ENCODE assay signal across 9 cellular contexts in genomic region chr12:117968084-117968789, GRCh38. TPM values are rescaled to one million over a fixed set of nuclear protein-coding genes. Genes with fewer than 3 reads are reported as not detected.
DNase-seq lines count a peak whose midpoint lies in the region; FAIRE-seq and TF ChIP-seq lines count a peak whose summit lies in the region.
"Had no signal": no experiment of that assay in that cellular context is flagged by ENCODE, and none has a peak within 500 bp of the region (broad histone marks: within the 10 kb centered on the region; RNA-seq: fewer than 3 reads in every experiment).

No MANE protein-coding gene starts in this region.

- H2AFZ ChIP-seq in MM.1S (ENCODE audit: low read length) = peak overlapping the region; percentile 69
- peak overlapping the region; percentile 96 for H2AFZ ChIP-seq in neural progenitor cell (replicated peaks)

- H3K27ac Mint-ChIP-seq in neural progenitor cell = no peak overlapping the region

- H3K9me3 ChIP-seq in MM.1S (replicated peaks; ENCODE audit: insufficient read depth, low read length) (no peaks in the 10 kb centered on the region), neural progenitor cell (ENCODE audit: low read depth) (no peaks in the 10 kb centered on the region)

- H3K36me3 ChIP-seq in MM.1S (replicated peaks; ENCODE audit: insufficient read depth, low read length) = no peaks in the 10 kb centered on the region
- no peaks in the 10 kb centered on the region for H3K36me3 ChIP-seq in neural progenitor cell

- H3F3A ChIP-seq in MM.1S (ENCODE audit: insufficient read depth, low read length) (no peaks in the 10 kb centered on the region), neural progenitor cell (ENCODE audit: low read depth) (peaks cover 22% of the 10 kb centered on the region)

- no peaks in the 10 kb centered on the region for H3K36me3 Mint-ChIP-seq in neural progenitor cell

- DNase-seq in COLO668 (lab: John Stamatoyannopoulos, UW; ENCODE audit: unreplicated experiment) = peak; percentile 17
- no peak for DNase-seq in MM.1S
- peak; percentile 25 for DNase-seq in neural progenitor cell (ENCODE audit: low spot score)
- no peak for DNase-seq in GM13977 (ENCODE audit: low spot score)
- DNase-seq in DMS114 treated with DMSO at 0.1 percent for 48 hours (lab: John Stamatoyannopoulos, UW; ENCODE audit: unreplicated experiment) = no peak
- DNase-seq in D721Med (ENCODE audit: insufficient read length, low spot score) = no peak
- no peak for DNase-seq in GF-D8 (lab: John Stamatoyannopoulos, UW)
- DNase-seq: Right ventricle myocardium superior had no signal

- no peaks in the 10 kb centered on the region for H3K79me2 ChIP-seq in MM.1S (ENCODE audit: low read length)
- H3K79me2 ChIP-seq in neural progenitor cell (ENCODE audit: low read depth) = no peaks in the 10 kb centered on the region

- no peaks in the 10 kb centered on the region for H3K9me2 ChIP-seq in MM.1S (replicated peaks; ENCODE audit: insufficient read depth, low read length)

- no peak for FAIRE-seq in D721Med (lab: Jason Lieb, UNC)

- H3K27me3 ChIP-seq in MM.1S (replicated peaks; ENCODE audit: insufficient read depth, low read length) (no peaks in the 10 kb centered on the region), neural progenitor cell (peaks cover 37% of the 10 kb centered on the region)

- TF ChIP-seq CTCF in MM.1S (IDR thresholded peaks at IDR 0.05; ENCODE audit: low read length) (no peak), neural progenitor cell (IDR thresholded peaks at IDR 0.05) (no peak), GM13977 (IDR thresholded peaks at IDR 0.05; ENCODE audit: extremely low read depth, insufficient read depth, missing control alignments) (no peak), D721Med (IDR thresholded peaks at IDR 0.05; ENCODE audit: insufficient read depth, missing control alignments) (no peak)

- H3K4me2 ChIP-seq in MM.1S (ENCODE audit: low read depth, low read length) (peak overlapping the region; percentile 43; the same call in 1 of the 2 replicates), neural progenitor cell (peak overlapping the region; percentile 99)

- peak overlapping the region; percentile 89 for H3K4me3 Mint-ChIP-seq in neural progenitor cell

- H3K27ac ChIP-seq in MM.1S (ENCODE audit: low read length) (peak overlapping the region; percentile 57; the same call in 1 of the 2 replicates), cingulate gyrus (ENCODE audit: low read depth, low read length) (peak overlapping the region; percentile 65), neural progenitor cell (no peak overlapping the region)

- peaks cover 14% of the 10 kb centered on the region for H3K4me1 Mint-ChIP-seq in neural progenitor cell

- in situ Hi-C loops in GM13977 (cut with MboI; ENCODE audit: low pct_unique_long_range_greater_than_20kb, low sequenced_read_pairs, unreplicated experiment) = no loop called here

- H4K20me1 ChIP-seq in MM.1S (ENCODE audit: insufficient read depth, low read length) (no peaks in the 10 kb centered on the region), neural progenitor cell (ENCODE audit: low read depth) (no peaks in the 10 kb centered on the region)

- H3K4me1 ChIP-seq in MM.1S (ENCODE audit: low read length) (no peaks in the 10 kb centered on the region), neural progenitor cell (peaks cover 14% of the 10 kb centered on the region)

- H3K27me3 Mint-ChIP-seq in neural progenitor cell (ENCODE audit: insufficient read depth, low read depth) = peaks cover 38% of the 10 kb centered on the region

- H3K4me3 ChIP-seq in MM.1S (ENCODE audit: low read length) = peak overlapping the region; percentile 64
- H3K4me3 ChIP-seq in neural progenitor cell = peak overlapping the region; percentile 95

- H3K9ac ChIP-seq in MM.1S (ENCODE audit: low read length) = peak overlapping the region; percentile 40; the same call in 1 of the 2 replicates
- H3K9ac ChIP-seq in neural progenitor cell = peak overlapping the region; percentile 30

- peaks cover 18% of the 10 kb centered on the region for H3K9me3 Mint-ChIP-seq in neural progenitor cell

RNA-seq across cellular contexts. Expression of gene KSR2, which starts 0.6 kb away (rescaled TPM):
- total RNA-seq in neural progenitor cell (ENCODE audit: low replicate concordance) = 0.30 and 0.59 TPM in 2 replicates
- total RNA-seq: Right ventricle myocardium superior had no signal

RNA-seq across cellular contexts. Expression of gene RFC5, which starts 48.3 kb away (rescaled TPM):
- total RNA-seq in neural progenitor cell (ENCODE audit: low replicate concordance) = 75.8 and 80.3 TPM in 2 replicates

Comparison
In these comparisons a context has a peak if more than half of its experiments do, and no peak if none do; other contexts are left out.
1. DNase-seq: peak in COLO668 (single experiment) and neural progenitor cell (single experiment); none in MM.1S (single experiment), GM13977 (single experiment), DMS114 treated with DMSO at 0.1 percent for 48 hours (single experiment), D721Med (single experiment) and GF-D8 (single experiment).